8 cellular contexts compared by ENCODE assay signal in the genomic region with DNA sequence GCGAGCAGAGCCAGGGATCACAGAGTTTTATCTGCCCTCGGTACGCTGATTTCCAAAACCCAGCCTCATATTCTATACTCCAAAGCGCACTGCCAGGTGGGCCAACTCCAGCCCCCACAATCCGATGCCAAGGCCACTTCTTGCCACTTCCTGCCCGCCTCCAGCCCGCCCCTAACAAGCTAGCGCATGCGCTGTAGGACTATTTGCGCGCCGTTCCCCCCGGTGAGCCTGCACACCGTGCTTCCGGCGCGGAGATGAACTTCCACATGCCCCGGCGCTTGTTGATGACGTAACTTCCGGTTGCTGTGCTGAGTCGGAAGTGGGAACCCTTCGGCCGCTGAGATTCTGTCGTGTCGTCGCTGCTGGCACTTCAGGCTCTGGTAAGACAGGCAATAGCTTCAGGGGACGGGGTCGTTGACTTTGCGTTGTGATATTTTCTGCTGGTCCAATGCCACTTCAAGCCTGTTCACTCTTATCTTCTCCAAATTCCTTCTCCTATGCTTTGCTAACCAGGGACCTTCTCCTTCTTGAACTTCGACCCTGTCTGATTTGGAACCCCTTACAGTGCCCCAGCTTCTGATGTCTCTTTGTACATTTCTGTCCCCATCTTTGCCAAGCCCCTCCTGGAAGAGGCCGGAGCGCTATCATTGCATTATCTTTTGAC. TPM values are rescaled to one million over a fixed set of nuclear protein-coding genes. Genes with fewer than 3 reads are reported as not detected.
DNase-seq lines count a peak whose midpoint lies in the region; ATAC-seq and TF ChIP-seq lines count a peak whose summit lies in the region.

Gene UBE4A (plus strand): TSS at position 306 of the 664 bp plus-strand sequence. CDS start 5,481 bp downstream, outside the sequence.

- peak within 1 kb of the TSS; percentile 91 for H3K27ac Mint-ChIP-seq in activated CD4-positive, alpha-beta T cell treated with anti-CD3 and anti-CD28 coated beads, Interleukin-2, amount 10 ng/mL, durations not matched to agents 24 days and 14 days

- peaks cover 16% of the 10 kb centered on the region for H3K36me3 Mint-ChIP-seq in activated CD4-positive, alpha-beta T cell treated with anti-CD3 and anti-CD28 coated beads, Interleukin-2, amount 10 ng/mL, durations not matched to agents 24 days and 14 days (ENCODE audit: low read depth)

- intact Hi-C loops in activated CD4-positive, alpha-beta T cell treated with anti-CD3 and anti-CD28 coated beads, Interleukin-2, amount 10 ng/mL, durations not matched to agents 24 days and 14 days (cut with micrococcal nuclease), result loop anchor here (1.0 to 2.0 kb wide), 2 partner anchors 15 to 42 kb away; partner anchors contain the start of genes ATP5MG and CD3G
- intact Hi-C loops in left colon (cut with DNase I, micrococcal nuclease), result loop anchor here (10.0 kb wide), 2 partner anchors 65 to 165 kb away; no protein-coding TSS in a partner anchor

- TF ChIP-seq POLR2A in GM19193 (IDR thresholded peaks at IDR 0.05; ENCODE audit: extremely low read depth, insufficient read depth, insufficient read length), result peak; percentile 97

- peaks cover 2% of the 10 kb centered on the region for H3K27me3 Mint-ChIP-seq in activated CD4-positive, alpha-beta T cell treated with anti-CD3 and anti-CD28 coated beads, Interleukin-2, amount 10 ng/mL, durations not matched to agents 24 days and 14 days

- peaks cover 36% of the 10 kb centered on the region for H3K4me1 Mint-ChIP-seq in activated CD4-positive, alpha-beta T cell treated with anti-CD3 and anti-CD28 coated beads, Interleukin-2, amount 10 ng/mL, durations not matched to agents 24 days and 14 days

- DNase-seq in AG20443 (ENCODE audit: low spot score) (peak; percentile 94), NCI-H526 treated with DMSO at 0.1 percent for 48 hours (lab: John Stamatoyannopoulos, UW) (peak; percentile 98), coronary artery (ENCODE audit: low spot score) (peak; percentile 92), left colon (peak; percentile 97 to 98)
- DNase-seq in activated CD4-positive, alpha-beta T cell treated with anti-CD3 and anti-CD28 coated beads, Interleukin-2, amount 10 ng/mL, durations not matched to agents 24 days and 14 days, result peak; percentile 99
- DNase-seq in stimulated activated CD4-positive, alpha-beta T cell treated with anti-CD3 and anti-CD28 coated beads, Interleukin-1b, Interleukin-23, amount 100 ng/mL, for 48 hours, result peak; percentile 98

- H3K4me3 ChIP-seq in coronary artery, result peak within 1 kb of the TSS; percentile 80

- ATAC-seq in HG03460 (IDR thresholded peaks at IDR 0.05; ENCODE audit: unreplicated experiment) (peak; percentile 81), left colon (peak; percentile 98)

- no peaks in the 10 kb centered on the region for H3K9me3 Mint-ChIP-seq in activated CD4-positive, alpha-beta T cell treated with anti-CD3 and anti-CD28 coated beads, Interleukin-2, amount 10 ng/mL, durations not matched to agents 24 days and 14 days

- peak within 1 kb of the TSS; percentile 93 for H3K4me3 Mint-ChIP-seq in activated CD4-positive, alpha-beta T cell treated with anti-CD3 and anti-CD28 coated beads, Interleukin-2, amount 10 ng/mL, durations not matched to agents 24 days and 14 days

- no peak for TF ChIP-seq CTCF in coronary artery (IDR thresholded peaks at IDR 0.05)

- peak within 1 kb of the TSS; percentile 58 to 60 for H3K27ac ChIP-seq in coronary artery

RNA-seq across cellular contexts. Expression of gene UBE4A, which starts in this region (rescaled TPM):
- 46.3 and 47.9 TPM in 2 replicates for total RNA-seq in activated CD4-positive, alpha-beta T cell treated with anti-CD3 and anti-CD28 coated beads, Interleukin-2, amount 10 ng/mL, durations not matched to agents 24 days and 14 days
- 10 to 100 TPM; 40.3 to 45.6 TPM for total RNA-seq in left colon

Comparison
In these comparisons a context has a peak if more than half of its experiments do, and no peak if none do; other contexts are left out.
1. Peak in every context shown above with its lines: DNase-seq, ATAC-seq, H3K4me3 ChIP-seq and H3K27ac ChIP-seq.